8 cellular contexts compared by ENCODE assay signal in genomic region chr16:88706288-88706964, GRCh38. TPM values are rescaled to one million over a fixed set of nuclear protein-coding genes. Genes with fewer than 3 reads are reported as not detected.
DNase-seq lines count a peak whose midpoint lies in the region; ATAC-seq and TF ChIP-seq lines count a peak whose summit lies in the region.

Gene CTU2 (plus strand): TSS chr16:88706503. CDS start chr16:88706531, 28 bp downstream.
Gene RNF166 (minus strand): TSS chr16:88706408. CDS start chr16:88706325, 83 bp downstream.

- WGBS in mesodermal cell (ENCODE audit: insufficient coverage in 2 of 2), 2 experiments = 0 to 1% methylated on average over 65 to 75 of the region's 76 CpGs

- H3K4me3 ChIP-seq in NT2/D1 (ENCODE audit: insufficient read length, low read depth) (peak within 1 kb of the TSS; percentile 87), mesodermal cell (ENCODE audit: extremely low read depth, insufficient read depth, low read length, poor library complexity, severe bottlenecking) (peak within 1 kb of the TSS; percentile 95)

- peaks cover 10% of the 10 kb centered on the region for H3K27me3 ChIP-seq in NT2/D1 (ENCODE audit: insufficient read depth, insufficient read length)

- peaks cover 46% of the 10 kb centered on the region for H3K4me1 Mint-ChIP-seq in CD14-positive monocyte

- peaks cover 49% of the 10 kb centered on the region for H3K36me3 ChIP-seq in NT2/D1 (ENCODE audit: insufficient read depth, insufficient read length, low read length)
- H3K36me3 ChIP-seq in mesodermal cell (ENCODE audit: control insufficient read depth, insufficient read depth, low read length) = peaks cover 20% of the 10 kb centered on the region

- DNase-seq in CD14-positive monocyte (ENCODE audit: low spot score) (peak; percentile 88), NT2/D1 (ENCODE audit: low read depth, low spot score) (peak; percentile 78)
- peak; percentile 78 for DNase-seq in activated CD8-positive, alpha-beta memory T cell treated with anti-CD3 and anti-CD28 coated beads, Interleukin-2, amount 50 U/mL, for 24 hours (ENCODE audit: extremely low read depth)
- DNase-seq in stimulated activated CD8-positive, alpha-beta memory T cell treated with anti-CD3 and anti-CD28 coated beads, Interleukin-15, amount 100 ng/mL, for 24 hours (ENCODE audit: low read depth) = peak; percentile 97

- H3K9ac ChIP-seq in NT2/D1 (ENCODE audit: insufficient read length, low read depth) = peak within 1 kb of the TSS; percentile 81

- in situ Hi-C loops in endometrial microvascular endothelial cells (cut with HindIII; ENCODE audit: inconsistent ontology term, low pct_unique_long_range_greater_than_20kb, low sequenced_read_pairs) = no loop called here

- peak within 1 kb of the TSS; percentile 90 to 99 (median 98) for H3K27ac Mint-ChIP-seq in CD14-positive monocyte

- ATAC-seq in GM19351 (IDR thresholded peaks at IDR 0.05; ENCODE audit: unreplicated experiment) (peak; percentile 71), HG03521 (IDR thresholded peaks at IDR 0.05; ENCODE audit: unreplicated experiment) (peak; percentile 64)

- intact Hi-C loops in CD14-positive monocyte (cut with micrococcal nuclease) = loop anchor here (10.0 kb wide), 2 partner anchors 408 to 752 kb away; partner anchors contain the start of gene BANP (in 1 of the 2)

- peaks cover 0 to 2% (median 0%) of the 10 kb centered on the region in 7 donors for H3K9me3 Mint-ChIP-seq in CD14-positive monocyte

- peak within 1 kb of the TSS; percentile 99 for H3K4me3 Mint-ChIP-seq in CD14-positive monocyte

- peak within 1 kb of the TSS; percentile 41 for H3K27ac ChIP-seq in mesodermal cell (ENCODE audit: low read depth, low read length, severe bottlenecking)

- H3K9me3 ChIP-seq in NT2/D1 (ENCODE audit: insufficient read depth, low read length) (no peaks in the 10 kb centered on the region), mesodermal cell (ENCODE audit: control insufficient read depth, low read length) (no peaks in the 10 kb centered on the region)

- H3K36me3 Mint-ChIP-seq in CD14-positive monocyte = peaks cover 15 to 34% of the 10 kb centered on the region in 2 donors

- TF ChIP-seq CTCF in CD14-positive monocyte (IDR thresholded peaks at IDR 0.05) = no peak

- H3K27me3 Mint-ChIP-seq in CD14-positive monocyte (ENCODE audit: low read depth in 3 of 3) = peaks cover 0 to 4% (median 3%) of the 10 kb centered on the region in 3 donors

- H3K4me1 ChIP-seq in NT2/D1 (ENCODE audit: insufficient read depth, insufficient read length) (peaks cover 16% of the 10 kb centered on the region), mesodermal cell (ENCODE audit: control insufficient read depth, insufficient read depth, low read length, poor library complexity, severe bottlenecking) (peaks cover 32% of the 10 kb centered on the region)

RNA-seq across cellular contexts. Expression of gene CTU2, which starts in this region (rescaled TPM):
- 1 to 10 TPM; 5.9 to 7.5 TPM for polyA plus RNA-seq in CD14-positive monocyte
- 21.9 TPM for total RNA-seq in endometrial microvascular endothelial cells (ENCODE audit: inconsistent ontology term)
- polyA plus RNA-seq in mesodermal cell (2013, experiment 1 of 2) = 21.9 TPM
- polyA plus RNA-seq in mesodermal cell (2013, experiment 2 of 2) = 16.2 TPM

RNA-seq across cellular contexts. Expression of gene RNF166, which starts in this region (rescaled TPM):
- polyA plus RNA-seq in CD14-positive monocyte = 100 to 1,000 TPM in 1 of 2 donors, 10 to 100 TPM in 1; 99.3 to 120 TPM
- total RNA-seq in endometrial microvascular endothelial cells (ENCODE audit: inconsistent ontology term) = 32.6 TPM
- polyA plus RNA-seq in mesodermal cell (2013, experiment 1 of 2) = 30.4 TPM
- 27.9 TPM for polyA plus RNA-seq in mesodermal cell (2013, experiment 2 of 2)

Comparison
In these comparisons a context has a peak if more than half of its experiments do, and no peak if none do; other contexts are left out.
1. Peak in every context shown above with its lines: DNase-seq, ATAC-seq, H3K4me3 ChIP-seq and H3K27ac ChIP-seq.